Comparison of ENCODE assay signal across 18 cellular contexts in genomic region chr1:207871117-207871649, GRCh38. TPM values are rescaled to one million over a fixed set of nuclear protein-coding genes. Genes with fewer than 3 reads are reported as not detected.
DNase-seq lines count a peak whose midpoint lies in the region; TF ChIP-seq lines count a peak whose summit lies in the region.
"Had no signal": no experiment of that assay in that cellular context is flagged by ENCODE, and none has a peak within 500 bp of the region (broad histone marks: within the 10 kb centered on the region; RNA-seq: fewer than 3 reads in every experiment).

No MANE protein-coding gene starts in this region.

- H3K27me3 ChIP-seq in OCI-LY1 (ENCODE audit: insufficient read depth, low read length) (no peaks in the 10 kb centered on the region), stomach (no peaks in the 10 kb centered on the region)
- H3K27me3 ChIP-seq: neutrophil had no signal

- no peaks in the 10 kb centered on the region for H3K9me3 Mint-ChIP-seq in activated T-cell treated with anti-CD3 and anti-CD28 coated beads, Interleukin-2, amount 50 U/mL, for 24 hours
- H3K9me3 Mint-ChIP-seq: stimulated activated naive B cell treated with anti-CD40 and anti-IgM and Interleukin-4, amounts not matched to agents 10 μg/mL and 1 μg/mL and 100 μg/mL, for 72 hours had no signal

- DNase-seq in activated T-cell treated with anti-CD3 and anti-CD28 coated beads, Interleukin-2, amount 50 U/mL, for 24 hours = no peak
- no peak for DNase-seq in activated T-cell treated with anti-CD3 and anti-CD28 coated beads, Interleukin-2, amount 50 U/mL, for 1 hour
- DNase-seq in epithelial cell of esophagus (ENCODE audit: low read depth) (peak; percentile 18), stomach (no peak), LoVo (ENCODE audit: low spot score) (no peak), NCI-H1930 (lab: John Stamatoyannopoulos, UW) (no peak), NCI-H446 treated with DMSO at 0.1 percent for 48 hours (lab: John Stamatoyannopoulos, UW) (no peak)
- DNase-seq: DMS 273 treated with DMSO at 0.1 percent for 48 hours; effector CD8-positive, alpha-beta T cell; foreskin fibroblast; NCI-H1092; PC-9; stimulated activated CD4-positive, alpha-beta T cell treated with anti-CD3 and anti-CD28 coated beads, Interleukin-4, amount 100 ng/mL, for 4 hours; stimulated activated naive B cell treated with anti-CD40 and anti-IgM and Interleukin-4, amounts not matched to agents 10 μg/mL and 1 μg/mL and 100 μg/mL, for 72 hours had no signal

- H3K9ac ChIP-seq in OCI-LY1 (ENCODE audit: low read length) = peak overlapping the region; percentile 13; the same call in 1 of the 2 replicates

- peaks cover 90% of the 10 kb centered on the region for H3K4me1 ChIP-seq in OCI-LY1 (ENCODE audit: insufficient read depth, low read length, severe bottlenecking)
- H3K4me1 ChIP-seq in stomach = peaks cover 53 to 79% (median 61%) of the 10 kb centered on the region in 4 donors

- H3K4me1 Mint-ChIP-seq in activated T-cell treated with anti-CD3 and anti-CD28 coated beads, Interleukin-2, amount 50 U/mL, for 24 hours (ENCODE audit: low read depth) = peaks cover 80% of the 10 kb centered on the region

- TF ChIP-seq POLR2A in stomach (IDR thresholded peaks at IDR 0.05) = no peak

- H3K27ac ChIP-seq in OCI-LY1 (ENCODE audit: low read depth, low read length, poor library complexity, severe bottlenecking) (peak overlapping the region; percentile 92), stomach (peak overlapping the region in 3 of 5 donors; percentile 36 to 99 (median 97))
- H3K27ac ChIP-seq: neutrophil, PC-9, VCaP had no signal

- H3K79me2 ChIP-seq in OCI-LY1 (ENCODE audit: insufficient read depth, low read length) = no peaks in the 10 kb centered on the region

- intact Hi-C loops in stomach (cut with DNase I; ENCODE audit: low total_unique reads) = no loop called here

- TF ChIP-seq CTCF in OCI-LY1 (IDR thresholded peaks at IDR 0.05; ENCODE audit: low read length) (no peak), epithelial cell of esophagus (IDR thresholded peaks at IDR 0.05; ENCODE audit: insufficient read depth, low read depth, low read length, missing control alignments) (no peak), stomach (IDR thresholded peaks at IDR 0.05) (no peak)

- no peaks in the 10 kb centered on the region for H3K27me3 Mint-ChIP-seq in activated T-cell treated with anti-CD3 and anti-CD28 coated beads, Interleukin-2, amount 50 U/mL, for 24 hours
- H3K27me3 Mint-ChIP-seq: stimulated activated naive B cell treated with anti-CD40 and anti-IgM and Interleukin-4, amounts not matched to agents 10 μg/mL and 1 μg/mL and 100 μg/mL, for 72 hours had no signal

- H3K27ac Mint-ChIP-seq in activated T-cell treated with anti-CD3 and anti-CD28 coated beads, Interleukin-2, amount 50 U/mL, for 24 hours = peak overlapping the region; percentile 94

- H3F3A ChIP-seq in OCI-LY1 (ENCODE audit: insufficient read depth, low read length) = 0 out of 2 replicates have a peak, but pooled peaks cover 3% of the 10 kb centered on the region

- 72 to 88% (median 84%) methylated on average over 6 of the region's 6 CpGs for WGBS in stomach, 5 donors

- H3K36me3 Mint-ChIP-seq in activated T-cell treated with anti-CD3 and anti-CD28 coated beads, Interleukin-2, amount 50 U/mL, for 24 hours (ENCODE audit: low read depth) = peaks cover 25% of the 10 kb centered on the region

- H3K36me3 ChIP-seq in OCI-LY1 (ENCODE audit: insufficient read depth, low read length) = peaks cover 11% of the 10 kb centered on the region; the same call in 1 of the 2 replicates
- H3K36me3 ChIP-seq in stomach = peaks cover 0 to 4% (median under 1%) of the 10 kb centered on the region in 4 donors
- H3K36me3 ChIP-seq: neutrophil had no signal

- no peak overlapping the region for H3K4me3 Mint-ChIP-seq in activated T-cell treated with anti-CD3 and anti-CD28 coated beads, Interleukin-2, amount 50 U/mL, for 24 hours
- H3K4me3 Mint-ChIP-seq: stimulated activated naive B cell treated with anti-CD40 and anti-IgM and Interleukin-4, amounts not matched to agents 10 μg/mL and 1 μg/mL and 100 μg/mL, for 72 hours had no signal

- no peaks in the 10 kb centered on the region for H4K20me1 ChIP-seq in OCI-LY1 (ENCODE audit: insufficient read depth, low read length)

- TF ChIP-seq EP300 in stomach (IDR thresholded peaks at IDR 0.05) = no peak

- H3K9me3 ChIP-seq in OCI-LY1 (ENCODE audit: low read length) (no peaks in the 10 kb centered on the region), stomach (no peaks in the 10 kb centered on the region)
- H3K9me3 ChIP-seq: neutrophil had no signal

- H3K4me2 ChIP-seq in OCI-LY1 (ENCODE audit: low read length) = no peak overlapping the region; the same call in 1 of the 2 replicates
- H3K4me2 ChIP-seq: PC-9 had no signal

- 0 out of 2 replicates have a peak overlapping the region, but pooled peaks have one; percentile 7 for H2AFZ ChIP-seq in OCI-LY1 (ENCODE audit: low read length)
- H2AFZ ChIP-seq: PC-9 had no signal

- H3K9me2 ChIP-seq in OCI-LY1 (ENCODE audit: low read depth, low read length) = no peaks in the 10 kb centered on the region

- H3K4me3 ChIP-seq in OCI-LY1 (ENCODE audit: low read depth, low read length, poor library complexity, severe bottlenecking) = no peak overlapping the region
- H3K4me3 ChIP-seq in epithelial cell of esophagus (ENCODE audit: low read length) = no peak overlapping the region
- H3K4me3 ChIP-seq in stomach = no peak overlapping the region
- H3K4me3 ChIP-seq: lung, PC-9 had no signal

RNA-seq across cellular contexts. Expression of gene CD34, which starts 39.7 kb away (rescaled TPM):
- total RNA-seq in stomach = 10 to 100 TPM in 4 of 5 donors, 1 to 10 TPM in 1; 9.4 to 31.2 (median 14.0) TPM
- polyA plus RNA-seq in stomach = 1 to 10 TPM; 3.2 to 9.2 (median 6.9) TPM
- total RNA-seq: PC-9 had no signal
